In the genomic region with DNA sequence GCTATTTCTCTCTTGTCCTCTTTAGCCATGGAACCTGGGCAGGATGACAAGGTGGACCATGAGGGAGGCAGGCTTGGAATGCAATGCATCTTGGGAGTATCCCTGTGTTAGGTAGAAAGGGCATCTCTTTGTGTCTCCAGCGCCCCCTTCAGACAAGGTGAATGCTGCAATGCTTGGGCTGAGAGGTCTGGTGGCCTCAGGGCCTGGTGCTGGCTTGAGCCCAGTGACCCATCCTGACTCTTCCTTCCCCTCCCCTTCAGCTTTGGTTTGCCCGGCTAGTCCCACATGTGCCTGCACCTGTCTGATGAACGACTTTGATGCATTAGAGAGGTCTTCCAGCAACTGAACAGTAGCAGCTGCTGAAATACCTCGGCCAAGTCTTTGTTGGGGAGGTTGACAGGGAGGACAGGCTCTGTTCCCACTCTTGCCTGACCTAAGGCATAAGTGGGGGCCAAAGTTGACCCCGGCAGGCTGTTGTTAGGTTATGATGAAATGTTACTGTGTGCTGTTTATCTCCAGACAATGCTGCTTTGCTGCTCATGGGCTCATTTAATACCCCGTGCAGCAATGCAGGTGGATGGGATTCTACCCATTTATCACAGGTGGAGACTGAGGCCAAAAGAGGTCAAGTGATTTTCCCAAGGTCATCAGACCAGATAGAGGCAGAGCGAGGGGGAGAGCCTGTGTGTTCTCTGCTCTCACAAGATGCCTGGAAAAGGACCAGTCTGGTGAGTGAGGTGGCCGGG, we compare ENCODE assay signal across 20 cellular contexts. TPM values are rescaled to one million over a fixed set of nuclear protein-coding genes. Genes with fewer than 3 reads are reported as not detected.
DNase-seq lines count a peak whose midpoint lies in the region; ATAC-seq and TF ChIP-seq lines count a peak whose summit lies in the region.
"Had no signal": no experiment of that assay in that cellular context is flagged by ENCODE, and none has a peak within 500 bp of the region (broad histone marks: within the 10 kb centered on the region; RNA-seq: fewer than 3 reads in every experiment).

No MANE protein-coding gene starts in this region.

- H3K27ac Mint-ChIP-seq in CD14-positive monocyte: no peak overlapping the region
- H3K27ac Mint-ChIP-seq: stimulated activated naive CD8-positive, alpha-beta T cell treated with anti-CD3 and anti-CD28 coated beads, Interleukin-15, Interleukin-2, amounts not matched to agents 100 ng/mL and 50 ng/mL, for 24 hours had no signal

- H3K36me3 Mint-ChIP-seq in CD14-positive monocyte: no peaks in the 10 kb centered on the region

- H3K4me3 Mint-ChIP-seq in CD14-positive monocyte: no peak overlapping the region
- H3K4me3 Mint-ChIP-seq: stimulated activated naive CD8-positive, alpha-beta T cell treated with anti-CD3 and anti-CD28 coated beads, Interleukin-15, Interleukin-2, amounts not matched to agents 100 ng/mL and 50 ng/mL, for 24 hours had no signal

- ATAC-seq in GM19455 (IDR thresholded peaks at IDR 0.05; ENCODE audit: unreplicated experiment): no peak
- ATAC-seq: left cardiac atrium, mucosa of descending colon, upper lobe of right lung had no signal

- DNase-seq in cardiac muscle cell (ENCODE audit: low read depth in 1 of 2, low spot score in 1 of 2) (no peak), cardiac septum (ENCODE audit: low spot score) (no peak), M059J (ENCODE audit: low read depth) (peak; percentile 10), fibroblast of mammary gland (ENCODE audit: low read depth) (no peak), NCI-H1436 (lab: John Stamatoyannopoulos, UW) (no peak), CD14-positive monocyte (ENCODE audit: low spot score) (no peak)
- DNase-seq: amniotic stem cell; COR-L47; effector CD8-positive, alpha-beta T cell; left cardiac atrium; mucosa of descending colon; MV-4-11; retina; SHP77; T-helper 2 cell; upper lobe of right lung had no signal

- no peak for TF ChIP-seq CTCF in cardiac muscle cell (IDR thresholded peaks at IDR 0.05; ENCODE audit: low read depth, low read length)
- peak; percentile 9 for TF ChIP-seq CTCF in fibroblast of mammary gland (conservative IDR thresholded peaks at IDR 0.05; ENCODE audit: control insufficient read depth, insufficient read depth, low read depth, low read length)
- no peak for TF ChIP-seq CTCF in CD14-positive monocyte (IDR thresholded peaks at IDR 0.05)

- H3K9ac ChIP-seq in skeletal muscle tissue (ENCODE audit: low read depth in 1 of 3, low read length in 3 of 3): no peak overlapping the region

- H3K4me3 ChIP-seq in cardiac muscle cell: no peak overlapping the region
- H3K4me3 ChIP-seq in fibroblast of mammary gland (ENCODE audit: control insufficient read depth, low read depth, low read length): no peak overlapping the region
- no peak overlapping the region for H3K4me3 ChIP-seq in skeletal muscle tissue (ENCODE audit: low read length in 3 of 3)
- H3K4me3 ChIP-seq: mucosa of descending colon, upper lobe of right lung had no signal

- H3K4me1 ChIP-seq in cardiac muscle cell (ENCODE audit: low read depth): peaks cover 38% of the 10 kb centered on the region
- peaks cover 15 to 43% (median 38%) of the 10 kb centered on the region in 3 donors for H3K4me1 ChIP-seq in skeletal muscle tissue (ENCODE audit: control insufficient read depth in 3 of 3, insufficient read depth in 3 of 3, low read length in 3 of 3)
- H3K4me1 ChIP-seq: upper lobe of right lung had no signal

- H3K9me3 Mint-ChIP-seq in CD14-positive monocyte: peaks cover 9 to 21% (median 15%) of the 10 kb centered on the region in 7 donors

- intact Hi-C loops in cardiac septum (cut with DNase I): no loop called here
- intact Hi-C loops in CD14-positive monocyte (cut with micrococcal nuclease): no loop called here

- H3K9me3 ChIP-seq in cardiac muscle cell (ENCODE audit: low read depth) (no peaks in the 10 kb centered on the region), skeletal muscle tissue (ENCODE audit: control insufficient read depth in 3 of 3, low read length in 3 of 3) (no peaks in the 10 kb centered on the region)
- H3K9me3 ChIP-seq: mucosa of descending colon had no signal

- no peaks in the 10 kb centered on the region for H3K27me3 ChIP-seq in cardiac muscle cell
- no peaks in the 10 kb centered on the region for H3K27me3 ChIP-seq in skeletal muscle tissue (ENCODE audit: control insufficient read depth in 3 of 3, insufficient read depth in 3 of 3, low read length in 3 of 3)
- H3K27me3 ChIP-seq: upper lobe of right lung had no signal

- H3K27ac ChIP-seq in cardiac muscle cell (peak overlapping the region; percentile 100), skeletal muscle tissue (ENCODE audit: low read depth, low read length) (peak overlapping the region; percentile 37)
- H3K27ac ChIP-seq: upper lobe of right lung had no signal

- H3K4me1 Mint-ChIP-seq in CD14-positive monocyte: peaks cover 14% of the 10 kb centered on the region

- peaks cover 4 to 8% (median 7%) of the 10 kb centered on the region in 3 donors for H3K27me3 Mint-ChIP-seq in CD14-positive monocyte (ENCODE audit: low read depth in 3 of 3)

- H3K36me3 ChIP-seq in cardiac muscle cell (peaks cover 40% of the 10 kb centered on the region), skeletal muscle tissue (ENCODE audit: control insufficient read depth in 3 of 3, insufficient read depth in 3 of 3, low read length in 3 of 3) (peaks cover 37 to 68% (median 61%) of the 10 kb centered on the region in 3 donors)
- H3K36me3 ChIP-seq: upper lobe of right lung had no signal

RNA-seq across cellular contexts. Expression of gene MYO18B, which starts 22.5 kb away (rescaled TPM):
- total RNA-seq in cardiac muscle cell (71.8 and 178 TPM in 2 replicates), cardiac septum (254 TPM), skeletal muscle tissue (144 TPM)
- polyA plus RNA-seq in cardiac muscle cell (35.6 and 79.1 TPM in 2 replicates), CD14-positive monocyte (not detected)
- total RNA-seq in M059J (2014; rRNA removed; shearing (Covaris generic)): not detected in 2 replicates
- total RNA-seq: Daoy had no signal

Comparison
In these comparisons a context has a peak if more than half of its experiments do, and no peak if none do; other contexts are left out.
1. RNA of gene MYO18B, which starts 22.5 kb away (total RNA-seq): 254 TPM in cardiac septum (single experiment), 71.8 to 178 TPM in cardiac muscle cell and 144 TPM in skeletal muscle tissue (single experiment); not detected in M059J; every median in the first group is over 10 times any median in the second.